8 cellular contexts compared by ENCODE assay signal in genomic region chr3:4994823-4995499, GRCh38. TPM values are rescaled to one million over a fixed set of nuclear protein-coding genes. Genes with fewer than 3 reads are reported as not detected.
DNase-seq lines count a peak whose midpoint lies in the region; ATAC-seq lines count a peak whose summit lies in the region.

No MANE protein-coding gene starts in this region.

- ATAC-seq in activated CD8-positive, alpha-beta T cell treated with anti-CD3 and anti-CD28 coated beads, Interleukin-2, amount 10 ng/mL, durations not matched to agents 7 days and 5 days: no peak
- ATAC-seq in left ventricle myocardium superior: peak; percentile 91
- ATAC-seq in stimulated activated effector memory CD8-positive, alpha-beta T cell treated with anti-CD3 and anti-CD28 coated beads, Interleukin-12 subunit alpha, Interleukin-12 subunit beta, amount 100 ng/mL, for 72 hours: peak; percentile 27

- POLR2A ChIA-PET in activated CD8-positive, alpha-beta T cell treated with anti-CD3 and anti-CD28 coated beads, Interleukin-2, amount 10 ng/mL, durations not matched to agents 7 days and 5 days (lab: Charles Lee): interaction anchor here (1.0 to 8.0 kb wide), 5 partner anchors 8 to 32 kb away, joined by 3 to 73 read pairs (median 4); no protein-coding TSS in a partner anchor

- no peaks in the 10 kb centered on the region for H3K36me3 Mint-ChIP-seq in activated CD8-positive, alpha-beta T cell treated with anti-CD3 and anti-CD28 coated beads, Interleukin-2, amount 10 ng/mL, durations not matched to agents 7 days and 5 days (ENCODE audit: low read depth)
- no peaks in the 10 kb centered on the region for H3K36me3 Mint-ChIP-seq in stimulated activated effector memory CD8-positive, alpha-beta T cell treated with anti-CD3 and anti-CD28 coated beads, Interleukin-12 subunit alpha, Interleukin-12 subunit beta, amount 100 ng/mL, for 72 hours

- CTCF ChIA-PET in activated CD8-positive, alpha-beta T cell treated with anti-CD3 and anti-CD28 coated beads, Interleukin-2, amount 10 ng/mL, durations not matched to agents 7 days and 5 days (lab: Charles Lee): interaction anchor here (0.6 to 1.4 kb wide), 5 partner anchors 8 to 283 kb away, joined by 3 to 5 read pairs (median 3); no protein-coding TSS in a partner anchor

- no peak overlapping the region for H3K27ac Mint-ChIP-seq in activated CD8-positive, alpha-beta T cell treated with anti-CD3 and anti-CD28 coated beads, Interleukin-2, amount 10 ng/mL, durations not matched to agents 7 days and 5 days
- H3K27ac Mint-ChIP-seq in stimulated activated effector memory CD8-positive, alpha-beta T cell treated with anti-CD3 and anti-CD28 coated beads, Interleukin-12 subunit alpha, Interleukin-12 subunit beta, amount 100 ng/mL, for 72 hours: peak overlapping the region; percentile 79

- no peak overlapping the region for H3K4me3 Mint-ChIP-seq in activated CD8-positive, alpha-beta T cell treated with anti-CD3 and anti-CD28 coated beads, Interleukin-2, amount 10 ng/mL, durations not matched to agents 7 days and 5 days
- H3K4me3 Mint-ChIP-seq in stimulated activated effector memory CD8-positive, alpha-beta T cell treated with anti-CD3 and anti-CD28 coated beads, Interleukin-12 subunit alpha, Interleukin-12 subunit beta, amount 100 ng/mL, for 72 hours: peak overlapping the region; percentile 6

- no peaks in the 10 kb centered on the region for H3K27me3 Mint-ChIP-seq in activated CD8-positive, alpha-beta T cell treated with anti-CD3 and anti-CD28 coated beads, Interleukin-2, amount 10 ng/mL, durations not matched to agents 7 days and 5 days (ENCODE audit: low read depth)

- peaks cover 45% of the 10 kb centered on the region for H3K4me1 Mint-ChIP-seq in activated CD8-positive, alpha-beta T cell treated with anti-CD3 and anti-CD28 coated beads, Interleukin-2, amount 10 ng/mL, durations not matched to agents 7 days and 5 days (ENCODE audit: low read depth)
- H3K4me1 Mint-ChIP-seq in stimulated activated effector memory CD8-positive, alpha-beta T cell treated with anti-CD3 and anti-CD28 coated beads, Interleukin-12 subunit alpha, Interleukin-12 subunit beta, amount 100 ng/mL, for 72 hours: peaks cover 52% of the 10 kb centered on the region

- DNase-seq in Ammon's horn (ENCODE audit: low spot score): peak; percentile 75
- peak; percentile 87 for DNase-seq in HCEC 1CT
- DNase-seq in activated CD8-positive, alpha-beta T cell treated with anti-CD3 and anti-CD28 coated beads, Interleukin-2, amount 10 ng/mL, durations not matched to agents 7 days and 5 days: peak; percentile 20
- peak; percentile 79 for DNase-seq in left ventricle myocardium superior
- peak; percentile 0 to 51 for DNase-seq in stimulated activated effector memory CD8-positive, alpha-beta T cell treated with anti-CD3 and anti-CD28 coated beads, Interleukin-12 subunit alpha, Interleukin-12 subunit beta, amount 100 ng/mL, for 72 hours (ENCODE audit: low spot score in 2 of 2)
- DNase-seq in NCI-H1694 treated with DMSO at 0.1 percent for 48 hours (lab: John Stamatoyannopoulos, UW): no peak
- DNase-seq in GM19240 (ENCODE audit: insufficient read length, low spot score): no peak
- no peak for DNase-seq in NCI-H2196 treated with DMSO at 0.1 percent for 48 hours (lab: John Stamatoyannopoulos, UW; ENCODE audit: unreplicated experiment)

- intact Hi-C loops in left ventricle myocardium superior (cut with micrococcal nuclease): no loop called here

- no peaks in the 10 kb centered on the region for H3K9me3 Mint-ChIP-seq in activated CD8-positive, alpha-beta T cell treated with anti-CD3 and anti-CD28 coated beads, Interleukin-2, amount 10 ng/mL, durations not matched to agents 7 days and 5 days (ENCODE audit: insufficient read depth)
- H3K9me3 Mint-ChIP-seq in stimulated activated effector memory CD8-positive, alpha-beta T cell treated with anti-CD3 and anti-CD28 coated beads, Interleukin-12 subunit alpha, Interleukin-12 subunit beta, amount 100 ng/mL, for 72 hours: no peaks in the 10 kb centered on the region

RNA-seq across cellular contexts. Expression of gene BHLHE40, which starts 15.7 kb away (rescaled TPM):
- total RNA-seq in activated CD8-positive, alpha-beta T cell treated with anti-CD3 and anti-CD28 coated beads, Interleukin-2, amount 10 ng/mL, durations not matched to agents 7 days and 5 days: 100 to 1,000 TPM; 209 to 219 TPM
- 26.8 TPM for total RNA-seq in left ventricle myocardium superior

Comparison
In these comparisons a context has a peak if more than half of its experiments do, and no peak if none do; other contexts are left out.
1. DNase-seq: peak in Ammon's horn (single experiment), HCEC 1CT (single experiment), activated CD8-positive, alpha-beta T cell treated with anti-CD3 and anti-CD28 coated beads, Interleukin-2, amount 10 ng/mL, durations not matched to agents 7 days and 5 days (single experiment), left ventricle myocardium superior (single experiment) and stimulated activated effector memory CD8-positive, alpha-beta T cell treated with anti-CD3 and anti-CD28 coated beads, Interleukin-12 subunit alpha, Interleukin-12 subunit beta, amount 100 ng/mL, for 72 hours (2 of 2); none in NCI-H1694 treated with DMSO at 0.1 percent for 48 hours (single experiment), GM19240 (single experiment) and NCI-H2196 treated with DMSO at 0.1 percent for 48 hours (single experiment).